ENCODE assay signal across 21 cellular contexts in the genomic region with DNA sequence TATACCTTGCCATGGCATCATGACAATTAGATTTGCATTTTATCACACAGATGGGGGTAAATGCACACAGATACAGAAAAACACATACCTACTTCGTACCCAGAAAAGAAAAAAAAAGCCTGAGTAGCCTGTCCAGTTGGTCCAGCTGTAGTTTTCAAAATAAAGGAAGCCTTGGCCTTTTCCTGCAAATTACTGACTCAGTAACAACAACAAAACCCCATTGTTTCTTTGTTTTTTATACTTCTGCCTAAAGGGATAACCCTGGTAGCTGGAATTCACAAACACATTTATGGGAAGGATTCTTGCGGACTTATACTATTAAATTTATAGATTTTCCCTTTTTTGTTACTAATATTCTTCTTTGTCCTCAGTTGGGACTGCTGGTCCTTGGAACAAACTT.
"Had no signal": no experiment of that assay in that cellular context is flagged by ENCODE, and none has a peak within 500 bp of the region (broad histone marks: within the 10 kb centered on the region; RNA-seq: fewer than 3 reads in every experiment).

No MANE protein-coding gene starts in this region.

- H3K4me3 ChIP-seq: heart left ventricle, left ventricle myocardium inferior, pancreas, sigmoid colon, spleen, thyroid gland had no signal

- H3K9me3 Mint-ChIP-seq: activated CD4-positive, alpha-beta T cell treated with anti-CD3 and anti-CD28 coated beads, Interleukin-2, amount 10 ng/mL, durations not matched to agents 7 days and 5 days; memory B cell; stimulated activated naive B cell treated with anti-CD40 and anti-IgM and Interleukin-4, amounts not matched to agents 10 μg/mL and 1 μg/mL and 100 μg/mL, for 72 hours had no signal

- H3K4me1 Mint-ChIP-seq: activated CD4-positive, alpha-beta T cell treated with anti-CD3 and anti-CD28 coated beads, Interleukin-2, amount 10 ng/mL, durations not matched to agents 7 days and 5 days; memory B cell; naive thymus-derived CD8-positive, alpha-beta T cell; stimulated activated naive B cell treated with anti-CD40 and anti-IgM and Interleukin-4, amounts not matched to agents 10 μg/mL and 1 μg/mL and 100 μg/mL, for 72 hours had no signal

- H3K27me3 Mint-ChIP-seq: activated CD4-positive, alpha-beta T cell treated with anti-CD3 and anti-CD28 coated beads, Interleukin-2, amount 10 ng/mL, durations not matched to agents 7 days and 5 days; memory B cell; naive thymus-derived CD8-positive, alpha-beta T cell; stimulated activated naive B cell treated with anti-CD40 and anti-IgM and Interleukin-4, amounts not matched to agents 10 μg/mL and 1 μg/mL and 100 μg/mL, for 72 hours had no signal

- H3K9me3 ChIP-seq: heart left ventricle, pancreas, sigmoid colon, spleen, thyroid gland had no signal

- H3K36me3 Mint-ChIP-seq: memory B cell; naive thymus-derived CD8-positive, alpha-beta T cell; stimulated activated naive B cell treated with anti-CD40 and anti-IgM and Interleukin-4, amounts not matched to agents 10 μg/mL and 1 μg/mL and 100 μg/mL, for 72 hours had no signal

- H3K36me3 ChIP-seq: brain microvascular endothelial cell, heart left ventricle, left ventricle myocardium inferior, pancreas, sigmoid colon, spleen, thyroid gland had no signal

- H3K27ac ChIP-seq: brain microvascular endothelial cell, epithelial cell of prostate, foreskin keratinocyte, heart left ventricle, left ventricle myocardium inferior, pancreas, sigmoid colon, spleen, thyroid gland had no signal

- DNase-seq: activated CD4-positive, alpha-beta T cell treated with anti-CD3 and anti-CD28 coated beads, Interleukin-2, amount 10 ng/mL, durations not matched to agents 7 days and 5 days; activated CD8-positive, alpha-beta T cell treated with anti-CD3 and anti-CD28 coated beads, Interleukin-2, amount 10 ng/mL, durations not matched to agents 7 days and 5 days; activated naive CD4-positive, alpha-beta T cell treated with anti-CD3 and anti-CD28 coated beads, Interleukin-2, amount 50 U/mL, for 16 hours; activated T-cell treated with anti-CD3 and anti-CD28 coated beads, Interleukin-2, amount 50 U/mL, for 4 hours; aorta; brain microvascular endothelial cell; cortex of kidney; effector CD8-positive, alpha-beta T cell; heart left ventricle; kidney glomerular epithelial cell; left ventricle myocardium inferior; naive thymus-derived CD8-positive, alpha-beta T cell; pancreas; sigmoid colon; spleen; stimulated activated naive B cell treated with anti-CD40 and anti-IgM and Interleukin-4, amounts not matched to agents 10 μg/mL and 1 μg/mL and 100 μg/mL, for 72 hours; T1000; thyroid gland had no signal

- H3K4me3 Mint-ChIP-seq: activated CD4-positive, alpha-beta T cell treated with anti-CD3 and anti-CD28 coated beads, Interleukin-2, amount 10 ng/mL, durations not matched to agents 7 days and 5 days; activated CD8-positive, alpha-beta T cell treated with anti-CD3 and anti-CD28 coated beads, Interleukin-2, amount 10 ng/mL, durations not matched to agents 7 days and 5 days; activated T-cell treated with anti-CD3 and anti-CD28 coated beads, Interleukin-2, amount 50 U/mL, for 4 hours; memory B cell; naive thymus-derived CD8-positive, alpha-beta T cell; stimulated activated naive B cell treated with anti-CD40 and anti-IgM and Interleukin-4, amounts not matched to agents 10 μg/mL and 1 μg/mL and 100 μg/mL, for 72 hours had no signal

- H3K27me3 ChIP-seq: brain microvascular endothelial cell, foreskin keratinocyte, heart left ventricle, pancreas, sigmoid colon, spleen, thyroid gland had no signal

- H3K4me1 ChIP-seq: foreskin keratinocyte, heart left ventricle, left ventricle myocardium inferior, pancreas, sigmoid colon, spleen, thyroid gland had no signal

- H3K27ac Mint-ChIP-seq: activated CD4-positive, alpha-beta T cell treated with anti-CD3 and anti-CD28 coated beads, Interleukin-2, amount 10 ng/mL, durations not matched to agents 7 days and 5 days; activated CD8-positive, alpha-beta T cell treated with anti-CD3 and anti-CD28 coated beads, Interleukin-2, amount 10 ng/mL, durations not matched to agents 7 days and 5 days; memory B cell; naive thymus-derived CD8-positive, alpha-beta T cell; stimulated activated naive B cell treated with anti-CD40 and anti-IgM and Interleukin-4, amounts not matched to agents 10 μg/mL and 1 μg/mL and 100 μg/mL, for 72 hours had no signal
